ENCODE assay signal across 10 cellular contexts in the genomic region with DNA sequence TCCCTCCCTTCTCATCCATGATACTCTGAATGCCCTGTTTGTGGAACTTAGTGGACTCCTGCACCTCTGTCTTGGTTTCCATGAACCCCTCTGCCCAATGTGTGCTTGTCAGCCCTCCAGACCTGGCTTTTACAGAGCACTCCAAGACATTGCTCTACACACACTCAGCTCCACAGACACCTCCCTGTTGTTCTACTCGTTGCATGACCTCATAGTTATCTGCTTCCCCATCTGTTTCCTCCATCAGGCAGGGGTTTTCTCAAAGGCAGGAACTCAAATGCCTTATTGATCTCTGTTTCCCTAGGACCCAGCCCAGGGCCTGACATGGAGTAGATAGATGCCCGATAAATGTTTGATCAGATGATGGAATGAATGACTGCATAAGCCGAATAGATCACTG. TPM values are rescaled to one million over a fixed set of nuclear protein-coding genes. Genes with fewer than 3 reads are reported as not detected.
DNase-seq lines count a peak whose midpoint lies in the region; ATAC-seq and TF ChIP-seq lines count a peak whose summit lies in the region.
"Had no signal": no experiment of that assay in that cellular context is flagged by ENCODE, and none has a peak within 500 bp of the region (broad histone marks: within the 10 kb centered on the region; RNA-seq: fewer than 3 reads in every experiment).

No MANE protein-coding gene starts in this region.

- no peak overlapping the region for H2BK15ac ChIP-seq in mesenchymal stem cell (ENCODE audit: low read depth, poor library complexity, severe bottlenecking)

- peaks cover 0 to 100% of the 10 kb centered on the region in 2 donors for H3K4me1 ChIP-seq in right atrium auricular region
- H3K4me1 ChIP-seq in mesenchymal stem cell (ENCODE audit: control insufficient read depth, insufficient read depth, low read depth, low read length) = peaks cover 24% of the 10 kb centered on the region

- no peak overlapping the region for H2BK120ac ChIP-seq in mesenchymal stem cell (ENCODE audit: low read depth, low read length)

- peaks cover 22% of the 10 kb centered on the region for H3K79me1 ChIP-seq in mesenchymal stem cell (replicated peaks; ENCODE audit: low read length, poor library complexity, severe bottlenecking)

- intact Hi-C loops in activated B cell treated with CpG ODN at 0.5 μM for 24 hours (cut with micrococcal nuclease) = no loop called here

- no peak overlapping the region for H4K8ac ChIP-seq in mesenchymal stem cell (ENCODE audit: low read length)

- no peak overlapping the region for H3K4me3 ChIP-seq in Jurkat, Clone E6-1 (ENCODE audit: low read length)
- H3K4me3 ChIP-seq in right atrium auricular region (no peak overlapping the region), mesenchymal stem cell (ENCODE audit: insufficient read depth in 1 of 2, low read depth in 1 of 2, low read length in 2 of 2) (no peak overlapping the region)

- no peaks in the 10 kb centered on the region for H3K9me3 ChIP-seq in right atrium auricular region
- no peaks in the 10 kb centered on the region for H3K9me3 ChIP-seq in mesenchymal stem cell (ENCODE audit: control insufficient read depth, low read length)

- H3K4me1 Mint-ChIP-seq in activated B cell treated with CpG ODN at 0.5 μM for 24 hours = peaks cover 64% of the 10 kb centered on the region
- peaks cover 96% of the 10 kb centered on the region for H3K4me1 Mint-ChIP-seq in stimulated activated naive CD8-positive, alpha-beta T cell treated with anti-CD3 and anti-CD28 coated beads, Interleukin-15, Interleukin-2, amounts not matched to agents 100 ng/mL and 50 ng/mL, for 24 hours (ENCODE audit: low read depth)

- no peaks in the 10 kb centered on the region for H3K36me3 ChIP-seq in right atrium auricular region
- H3K36me3 ChIP-seq in mesenchymal stem cell (ENCODE audit: control insufficient read depth in 1 of 2, insufficient read depth in 2 of 2, low read depth in 1 of 2, low read length in 2 of 2) = peaks cover 0 to 19% of the 10 kb centered on the region in 2 experiments

- H3K27ac Mint-ChIP-seq in activated B cell treated with CpG ODN at 0.5 μM for 24 hours = peak overlapping the region; percentile 66
- H3K27ac Mint-ChIP-seq in stimulated activated naive CD8-positive, alpha-beta T cell treated with anti-CD3 and anti-CD28 coated beads, Interleukin-15, Interleukin-2, amounts not matched to agents 100 ng/mL and 50 ng/mL, for 24 hours = peak overlapping the region; percentile 77

- no peak overlapping the region for H3K18ac ChIP-seq in mesenchymal stem cell (ENCODE audit: low read depth in 1 of 2, low read length in 2 of 2)

- H3K36me3 Mint-ChIP-seq in activated B cell treated with CpG ODN at 0.5 μM for 24 hours (ENCODE audit: low read depth) = no peaks in the 10 kb centered on the region
- peaks cover 23% of the 10 kb centered on the region for H3K36me3 Mint-ChIP-seq in stimulated activated naive CD8-positive, alpha-beta T cell treated with anti-CD3 and anti-CD28 coated beads, Interleukin-15, Interleukin-2, amounts not matched to agents 100 ng/mL and 50 ng/mL, for 24 hours (ENCODE audit: low read depth)

- no peak overlapping the region for H3K4ac ChIP-seq in mesenchymal stem cell (ENCODE audit: low read depth in 1 of 2, low read length in 2 of 2)

- H2BK5ac ChIP-seq in mesenchymal stem cell (ENCODE audit: low read depth, low read length, poor library complexity, severe bottlenecking) = no peak overlapping the region

- peak; percentile 77 for DNase-seq in Jurkat, Clone E6-1 (ENCODE audit: low read depth, low spot score)
- DNase-seq in activated B cell treated with CpG ODN at 0.5 μM for 24 hours (no peak), right atrium auricular region (ENCODE audit: low spot score) (no peak), mesenchymal stem cell (no peak)
- DNase-seq: activated gamma-delta T cell; SIG-M5; stimulated activated naive CD4-positive, alpha-beta T cell treated with Interleukin-2 at 50 U/mL for 16 hours had no signal

- POLR2A ChIA-PET in activated B cell treated with CpG ODN at 0.5 μM for 24 hours (lab: Charles Lee) = interaction anchor here (0.9 to 1.3 kb wide), 2 partner anchors 10 to 155 kb away, joined by 3 to 4 read pairs; no protein-coding TSS in a partner anchor

- peak overlapping the region in 1 of 2 experiments; percentile 15 for H3K23ac ChIP-seq in mesenchymal stem cell (ENCODE audit: low read length in 2 of 2)

- no peak overlapping the region for H3K4me3 Mint-ChIP-seq in activated B cell treated with CpG ODN at 0.5 μM for 24 hours
- H3K4me3 Mint-ChIP-seq in stimulated activated naive CD8-positive, alpha-beta T cell treated with anti-CD3 and anti-CD28 coated beads, Interleukin-15, Interleukin-2, amounts not matched to agents 100 ng/mL and 50 ng/mL, for 24 hours = no peak overlapping the region

- no peak overlapping the region for H2AK5ac ChIP-seq in mesenchymal stem cell (ENCODE audit: low read length, severe bottlenecking)

- peak overlapping the region; percentile 47 to 83 for H3K27ac ChIP-seq in right atrium auricular region
- H3K27ac ChIP-seq in mesenchymal stem cell (ENCODE audit: low read length, poor library complexity, severe bottlenecking) = no peak overlapping the region

- no peaks in the 10 kb centered on the region for H3K9me3 Mint-ChIP-seq in activated B cell treated with CpG ODN at 0.5 μM for 24 hours
- no peaks in the 10 kb centered on the region for H3K9me3 Mint-ChIP-seq in stimulated activated naive CD8-positive, alpha-beta T cell treated with anti-CD3 and anti-CD28 coated beads, Interleukin-15, Interleukin-2, amounts not matched to agents 100 ng/mL and 50 ng/mL, for 24 hours

- H3K27me3 Mint-ChIP-seq in activated B cell treated with CpG ODN at 0.5 μM for 24 hours = no peaks in the 10 kb centered on the region
- no peaks in the 10 kb centered on the region for H3K27me3 Mint-ChIP-seq in stimulated activated naive CD8-positive, alpha-beta T cell treated with anti-CD3 and anti-CD28 coated beads, Interleukin-15, Interleukin-2, amounts not matched to agents 100 ng/mL and 50 ng/mL, for 24 hours

- no peak overlapping the region for H2BK12ac ChIP-seq in mesenchymal stem cell (ENCODE audit: low read length in 2 of 2)

- H3K27me3 ChIP-seq in right atrium auricular region (no peaks in the 10 kb centered on the region), mesenchymal stem cell (ENCODE audit: control insufficient read depth in 1 of 2, insufficient read depth in 1 of 2, low read length in 2 of 2) (no peaks in the 10 kb centered on the region)

- 67% methylated on average over 3 of the region's 3 CpGs for WGBS in mesenchymal stem cell

- H3K14ac ChIP-seq in mesenchymal stem cell (ENCODE audit: low read length in 2 of 2) = no peak overlapping the region

- no peak for TF ChIP-seq CTCF in activated B cell treated with CpG ODN at 0.5 μM for 24 hours (IDR thresholded peaks at IDR 0.05)
- no peak for TF ChIP-seq CTCF in right atrium auricular region (IDR thresholded peaks at IDR 0.05)

- CTCF ChIA-PET in activated B cell treated with CpG ODN at 0.5 μM for 24 hours (lab: Charles Lee) = interaction anchor here (0.8 to 1.4 kb wide), 2 partner anchors 15 kb away, joined by 3 to 7 read pairs; no protein-coding TSS in a partner anchor

- no peak overlapping the region for H3K4me2 ChIP-seq in mesenchymal stem cell (ENCODE audit: low read length, poor library complexity, severe bottlenecking)

- no peak overlapping the region for H3K9ac ChIP-seq in mesenchymal stem cell (ENCODE audit: low read length)

- no peak overlapping the region for H4K91ac ChIP-seq in mesenchymal stem cell (ENCODE audit: low read length)

- ATAC-seq in activated B cell treated with CpG ODN at 0.5 μM for 24 hours (ENCODE audit: low read depth) (peak; percentile 34), GM21526 (IDR thresholded peaks at IDR 0.05; ENCODE audit: low FRiP score, unreplicated experiment) (no peak), HG03159 (IDR thresholded peaks at IDR 0.05; ENCODE audit: unreplicated experiment) (no peak)

- H2AFZ ChIP-seq in mesenchymal stem cell (ENCODE audit: low read depth, low read length) = no peak overlapping the region

RNA-seq across cellular contexts. Expression of gene PLCG1, which starts 13.3 kb away (rescaled TPM):
- polyA plus RNA-seq in Jurkat, Clone E6-1 (2012; ENCODE audit: insufficient read depth, insufficient read length) = 118 TPM
- total RNA-seq in activated B cell treated with CpG ODN at 0.5 μM for 24 hours (61.1 and 61.8 TPM in 2 replicates), right atrium auricular region (10 to 100 TPM; 24.1 to 59.5 TPM)
- polyA plus RNA-seq in mesenchymal stem cell (2013, experiment 1 of 2) = 44.2 TPM
- 42.6 TPM for polyA plus RNA-seq in mesenchymal stem cell (2013, experiment 2 of 2)
